In genomic region chr19:14112809-14113385, GRCh38 we compare ENCODE assay signal across 13 cellular contexts. TPM values are rescaled to one million over a fixed set of nuclear protein-coding genes. Genes with fewer than 3 reads are reported as not detected.
DNase-seq lines count a peak whose midpoint lies in the region; ATAC-seq, FAIRE-seq and TF ChIP-seq lines count a peak whose summit lies in the region.
"Had no signal": no experiment of that assay in that cellular context is flagged by ENCODE, and none has a peak within 500 bp of the region (broad histone marks: within the 10 kb centered on the region; RNA-seq: fewer than 3 reads in every experiment).

No MANE protein-coding gene starts in this region.

- H2AFZ ChIP-seq in mammary epithelial cell (ENCODE audit: low read depth, low read length): no peak overlapping the region
- no peak overlapping the region for H2AFZ ChIP-seq in HepG2 (ENCODE audit: low read length)

- H3K4me2 ChIP-seq in mammary epithelial cell (ENCODE audit: insufficient read depth, low read depth, low read length): peak overlapping the region; percentile 36
- peak overlapping the region; percentile 57 for H3K4me2 ChIP-seq in HepG2 (ENCODE audit: low read depth, low read length)

- peaks cover 12% of the 10 kb centered on the region for H3K36me3 Mint-ChIP-seq in stimulated activated effector memory CD8-positive, alpha-beta T cell treated with anti-CD3 and anti-CD28 coated beads, Interleukin-12 subunit alpha, Interleukin-12 subunit beta, amount 100 ng/mL, for 72 hours

- TF ChIP-seq CTCF in HEK293 (tag by site-specific recombination; IDR thresholded peaks at IDR 0.05) (no peak), mammary epithelial cell (conservative IDR thresholded peaks at IDR 0.05 in 1 of 2, IDR thresholded peaks at IDR 0.05 in 1 of 2; ENCODE audit: extremely low read depth in 1 of 2, insufficient read depth in 1 of 2, low read depth in 1 of 2, low read length in 2 of 2) (no peak), HepG2 (CRISPR knock-in tag; IDR thresholded peaks at IDR 0.05) (no peak)

- intact Hi-C loops in mammary epithelial cell (cut with micrococcal nuclease): no loop called here
- intact Hi-C loops in HepG2 (cut with micrococcal nuclease; ENCODE audit: unreplicated experiment): no loop called here

- no peaks in the 10 kb centered on the region for H3K9me3 Mint-ChIP-seq in stimulated activated effector memory CD8-positive, alpha-beta T cell treated with anti-CD3 and anti-CD28 coated beads, Interleukin-12 subunit alpha, Interleukin-12 subunit beta, amount 100 ng/mL, for 72 hours

- H3K9ac ChIP-seq in mammary epithelial cell (ENCODE audit: insufficient read depth, low read length): no peak overlapping the region
- peak overlapping the region; percentile 53 for H3K9ac ChIP-seq in HepG2 (ENCODE audit: insufficient read depth, low read depth, low read length)

- FAIRE-seq in HepG2 (lab: Jason Lieb, UNC): peak; percentile 60
- FAIRE-seq: GM19239, TTC549 had no signal

- H4K20me1 ChIP-seq in mammary epithelial cell (ENCODE audit: insufficient read depth, low read length) (no peaks in the 10 kb centered on the region), HepG2 (ENCODE audit: insufficient read depth, low read length) (no peaks in the 10 kb centered on the region)

- H3K27me3 ChIP-seq in mammary epithelial cell (ENCODE audit: insufficient read depth, low read length): no peaks in the 10 kb centered on the region
- H3K27me3 ChIP-seq in HepG2 (ENCODE audit: control insufficient read depth in 1 of 2, insufficient read depth in 2 of 2, low read length in 2 of 2): no peaks in the 10 kb centered on the region

- no peaks in the 10 kb centered on the region for H3K9me3 ChIP-seq in HEK293 (ENCODE audit: control insufficient read depth, insufficient read depth, low read depth, low read length)
- no peaks in the 10 kb centered on the region for H3K9me3 ChIP-seq in mammary epithelial cell (replicated peaks; ENCODE audit: insufficient read depth, low read length)
- H3K9me3 ChIP-seq in HepG2 (ENCODE audit: low read length): no peaks in the 10 kb centered on the region

- H3K4me1 Mint-ChIP-seq in stimulated activated effector memory CD8-positive, alpha-beta T cell treated with anti-CD3 and anti-CD28 coated beads, Interleukin-12 subunit alpha, Interleukin-12 subunit beta, amount 100 ng/mL, for 72 hours: peaks cover 23% of the 10 kb centered on the region

- TF ChIP-seq POLR2A in HepG2 (IDR thresholded peaks at IDR 0.05; ENCODE audit: insufficient read depth in 1 of 2, low read depth in 2 of 2, low read length in 2 of 2): no peak

- H3K27ac ChIP-seq in HEK293 (ENCODE audit: extremely low read depth, low read depth, low read length) (no peak overlapping the region), mammary epithelial cell (ENCODE audit: insufficient read depth, low read depth, low read length) (no peak overlapping the region), HepG2 (ENCODE audit: extremely low read length, insufficient read depth, low read length) (peak overlapping the region; percentile 76)

- no peak for ATAC-seq in HepG2
- no peak for ATAC-seq in stimulated activated effector memory CD8-positive, alpha-beta T cell treated with anti-CD3 and anti-CD28 coated beads, Interleukin-12 subunit alpha, Interleukin-12 subunit beta, amount 100 ng/mL, for 72 hours
- no peak for ATAC-seq in GM21529 (IDR thresholded peaks at IDR 0.05; ENCODE audit: unreplicated experiment)
- no peak for ATAC-seq in HG02981 (IDR thresholded peaks at IDR 0.05; ENCODE audit: unreplicated experiment)
- no peak for ATAC-seq in GM21526 (IDR thresholded peaks at IDR 0.05; ENCODE audit: low FRiP score, unreplicated experiment)

- DNase-seq in mammary epithelial cell: no peak
- peak; percentile 29 for DNase-seq in HepG2 (ENCODE audit: low spot score)
- no peak for DNase-seq in stimulated activated effector memory CD8-positive, alpha-beta T cell treated with anti-CD3 and anti-CD28 coated beads, Interleukin-12 subunit alpha, Interleukin-12 subunit beta, amount 100 ng/mL, for 72 hours (ENCODE audit: low spot score in 2 of 2)
- DNase-seq in activated effector memory CD4-positive, alpha-beta T cell treated with Interleukin-2 at 50 U/mL for 16 hours: no peak
- DNase-seq: NCI-H2107; stimulated activated CD4-positive, alpha-beta T cell treated with anti-CD3 and anti-CD28 coated beads, Interleukin-15, amount 100 ng/mL, for 24 hours had no signal

- no peak overlapping the region for H3K4me3 Mint-ChIP-seq in stimulated activated effector memory CD8-positive, alpha-beta T cell treated with anti-CD3 and anti-CD28 coated beads, Interleukin-12 subunit alpha, Interleukin-12 subunit beta, amount 100 ng/mL, for 72 hours

- WGBS in mammary epithelial cell (ENCODE audit: low coverage, missing lambda C conversion rate): 26% methylated on average over 9 of the region's 12 CpGs
- WGBS in HepG2 (ENCODE audit: low lambda C conversion rate): 62% methylated on average over 7 of the region's 12 CpGs

- no peak for TF ChIP-seq EP300 in HepG2 (IDR thresholded peaks at IDR 0.05; ENCODE audit: low read depth in 2 of 2, low read length in 2 of 2)
- no peak for TF ChIP-seq EP300 in HepG2 (CRISPR knock-in tag; IDR thresholded peaks at IDR 0.05; ENCODE audit: borderline replicate concordance)

- CTCF ChIA-PET in HEK293 (lab: Yijun Ruan, JAX): interaction anchor here (0.6 to 1.1 kb wide), 3 partner anchors 17 to 30 kb away, joined by 3 to 6 read pairs (median 3); no protein-coding TSS in a partner anchor
- CTCF ChIA-PET in mammary epithelial cell (lab: Charles Lee; ENCODE audit: low non-redundant PET): no interaction called here
- CTCF ChIA-PET in HepG2 (lab: Yijun Ruan, JAX; ENCODE audit: low intra/inter-chr PET ratio, low total read pairs): interaction anchor here (0.9 kb wide), 1 partner anchor 15 kb away, joined by 3 read pairs; no protein-coding TSS in a partner anchor

- no peak for TF ChIP-seq RAD21 in HepG2 (CRISPR knock-in tag; IDR thresholded peaks at IDR 0.05)

- POLR2A ChIA-PET in HEK293 (lab: Yijun Ruan, JAX) (interaction anchor here (1.2 kb wide), 2 partner anchors 13 to 24 kb away, joined by 3 to 4 read pairs; partner anchors contain the start of gene ASF1B), HepG2 (lab: Yijun Ruan, JAX) (interaction anchor here (2.8 kb wide), 1 partner anchor 24 kb away, joined by 11 read pairs; the partner anchor contains the start of gene ASF1B)

- in situ Hi-C loops in mammary epithelial cell (cut with MboI; ENCODE audit: low sequenced_read_pairs in 2 of 2) (no loop called here), HepG2 (cut with HindIII; ENCODE audit: extremely low pct_ligation_motif_present, low pct_unique_long_range_greater_than_20kb) (no loop called here)

- peak overlapping the region; percentile 34 for H3K27ac Mint-ChIP-seq in stimulated activated effector memory CD8-positive, alpha-beta T cell treated with anti-CD3 and anti-CD28 coated beads, Interleukin-12 subunit alpha, Interleukin-12 subunit beta, amount 100 ng/mL, for 72 hours

- H3K79me2 ChIP-seq in mammary epithelial cell (ENCODE audit: insufficient read depth, low read length): peaks cover 54% of the 10 kb centered on the region
- peaks cover 12% of the 10 kb centered on the region for H3K79me2 ChIP-seq in HepG2 (ENCODE audit: insufficient read depth, low read length)

- dilution Hi-C loops in mammary epithelial cell (cut with HindIII; ENCODE audit: low sequenced_read_pairs): loop anchor here (5.0 kb wide), 1 partner anchor 299 kb away; no protein-coding TSS in a partner anchor

- peaks cover 0 to 6% of the 10 kb centered on the region in 2 experiments; a peak in 2 of 3 replicates for H3K36me3 ChIP-seq in HEK293 (ENCODE audit: control insufficient read depth in 2 of 2, insufficient read depth in 1 of 2, low read length in 2 of 2)
- no peaks in the 10 kb centered on the region for H3K36me3 ChIP-seq in mammary epithelial cell (ENCODE audit: insufficient read depth, low read length)
- H3K36me3 ChIP-seq in HepG2 (replicated peaks in 1 of 2; ENCODE audit: control insufficient read depth in 1 of 2, insufficient read depth in 2 of 2, low read length in 2 of 2): no peaks in the 10 kb centered on the region

- BruUV-seq in mammary epithelial cell (replicated peaks; lab: Mats Ljungman, UMichigan) (no TSS peak), HepG2 (replicated peaks; lab: Mats Ljungman, UMichigan) (no TSS peak)

- peaks cover 9% of the 10 kb centered on the region for H3K4me1 ChIP-seq in HEK293 (ENCODE audit: control insufficient read depth, insufficient read depth, low read length)
- H3K4me1 ChIP-seq in mammary epithelial cell (ENCODE audit: insufficient read depth, low read length): peaks cover 22% of the 10 kb centered on the region
- H3K4me1 ChIP-seq in HepG2 (ENCODE audit: insufficient read depth, low read length): peaks cover 60% of the 10 kb centered on the region

- no peak overlapping the region for H3K4me3 ChIP-seq in HEK293 (ENCODE audit: low read depth, low read length)
- no peak overlapping the region for H3K4me3 ChIP-seq in mammary epithelial cell (replicated peaks in 1 of 3; ENCODE audit: insufficient read depth in 1 of 3, low read depth in 2 of 3, low read length in 3 of 3)
- peak overlapping the region in 1 of 3 experiments; percentile 20; a peak in 2 of 6 replicates for H3K4me3 ChIP-seq in HepG2 (replicated peaks in 1 of 3; ENCODE audit: insufficient read depth in 1 of 3, low read depth in 2 of 3, low read length in 3 of 3)

RNA-seq across cellular contexts. Expression of gene PRKACA, which starts 4.7 kb away (rescaled TPM):
- 10 to 100 TPM; 44.0 to 82.1 TPM for total RNA-seq in mammary epithelial cell
- polyA plus RNA-seq in mammary epithelial cell: 78.8 TPM
- 65.9 TPM for polyA minus RNA-seq in mammary epithelial cell
- total RNA-seq in HepG2 (2016; rRNA removed; fragmentation: Illumina TruSeq; extraction: Trizol): 11.0 and 14.0 TPM in 2 replicates
- 20.4 and 21.6 TPM in 2 replicates for total RNA-seq in HepG2 (2016; cell fraction: cytosol; rRNA removed; fragmentation: Illumina TruSeq; extraction: Trizol; ENCODE audit: low read depth)
- total RNA-seq in HepG2 (2016; cell fraction: insoluble cytoplasmic fraction; rRNA removed; fragmentation: Illumina TruSeq; extraction: Trizol): 10.4 and 13.7 TPM in 2 replicates
- total RNA-seq in HepG2 (2016; cell fraction: membrane; rRNA removed; fragmentation: Illumina TruSeq; extraction: Trizol): 56.9 and 57.5 TPM in 2 replicates
- total RNA-seq in HepG2 (2016; cell fraction: nucleus; rRNA removed; fragmentation: Illumina TruSeq; extraction: Trizol): 13.6 and 18.3 TPM in 2 replicates
- polyA plus RNA-seq in HepG2 (2011; rRNA removed): 18.2 and 22.9 TPM in 2 replicates
- polyA plus RNA-seq in HepG2 (2011; cell fraction: cytosol; rRNA removed): 19.3 and 19.7 TPM in 2 replicates
- 23.6 and 27.0 TPM in 2 replicates for polyA plus RNA-seq in HepG2 (2011; cell fraction: nucleus; rRNA removed)
- 29.4 and 35.6 TPM in 2 replicates for polyA plus RNA-seq in HepG2 (2012)
- 60.1 and 74.1 TPM in 2 replicates for polyA plus RNA-seq in HepG2 (2016; cell fraction: cytosol; fragmentation: Illumina TruSeq; extraction: Trizol; ENCODE audit: low read depth)
- polyA plus RNA-seq in HepG2 (2016; cell fraction: insoluble cytoplasmic fraction; fragmentation: Illumina TruSeq; extraction: Trizol; ENCODE audit: low read depth): 43.2 and 60.0 TPM in 2 replicates
- 115 and 118 TPM in 2 replicates for polyA plus RNA-seq in HepG2 (2016; cell fraction: membrane; fragmentation: Illumina TruSeq; extraction: Trizol; ENCODE audit: low read depth)
- polyA plus RNA-seq in HepG2 (2016; cell fraction: nucleus; fragmentation: Illumina TruSeq; extraction: Trizol; ENCODE audit: insufficient read depth, low read depth): 46.7 and 48.9 TPM in 2 replicates
- polyA minus RNA-seq in HepG2 (2011; rRNA and poly(A)+ RNA removed; ENCODE audit: low replicate concordance): 29.2 and 31.4 TPM in 2 replicates
- 9.8 and 16.4 TPM in 2 replicates for polyA minus RNA-seq in HepG2 (2011; cell fraction: cytosol; rRNA and poly(A)+ RNA removed)
- 9.5 and 17.2 TPM in 2 replicates for polyA minus RNA-seq in HepG2 (2011; cell fraction: nucleus; rRNA and poly(A)+ RNA removed)

RNA-seq across cellular contexts. Expression of gene SAMD1, which starts 22.3 kb away (rescaled TPM):
- total RNA-seq in mammary epithelial cell (10 to 100 TPM; 15.8 to 25.7 TPM), HepG2 (2016; rRNA removed; fragmentation: Illumina TruSeq; extraction: Trizol) (27.0 and 45.0 TPM in 2 replicates)
- polyA plus RNA-seq in mammary epithelial cell (18.6 TPM), HepG2 (2011; rRNA removed) (17.5 and 18.9 TPM in 2 replicates)
- polyA minus RNA-seq in mammary epithelial cell: 18.8 TPM
- 16.3 and 17.4 TPM in 2 replicates for total RNA-seq in HepG2 (2016; cell fraction: cytosol; rRNA removed; fragmentation: Illumina TruSeq; extraction: Trizol; ENCODE audit: low read depth)
- 26.7 and 42.1 TPM in 2 replicates for total RNA-seq in HepG2 (2016; cell fraction: insoluble cytoplasmic fraction; rRNA removed; fragmentation: Illumina TruSeq; extraction: Trizol)
- total RNA-seq in HepG2 (2016; cell fraction: membrane; rRNA removed; fragmentation: Illumina TruSeq; extraction: Trizol): 41.7 and 44.3 TPM in 2 replicates
- 16.8 and 22.1 TPM in 2 replicates for total RNA-seq in HepG2 (2016; cell fraction: nucleus; rRNA removed; fragmentation: Illumina TruSeq; extraction: Trizol)
- polyA plus RNA-seq in HepG2 (2011; cell fraction: cytosol; rRNA removed): 15.2 and 23.1 TPM in 2 replicates
- 29.2 and 34.6 TPM in 2 replicates for polyA plus RNA-seq in HepG2 (2011; cell fraction: nucleus; rRNA removed)
- polyA plus RNA-seq in HepG2 (2012): 20.9 and 23.9 TPM in 2 replicates
- 25.4 and 28.8 TPM in 2 replicates for polyA plus RNA-seq in HepG2 (2016; cell fraction: cytosol; fragmentation: Illumina TruSeq; extraction: Trizol; ENCODE audit: low read depth)
- 41.5 and 54.0 TPM in 2 replicates for polyA plus RNA-seq in HepG2 (2016; cell fraction: insoluble cytoplasmic fraction; fragmentation: Illumina TruSeq; extraction: Trizol; ENCODE audit: low read depth)
- 47.7 and 54.2 TPM in 2 replicates for polyA plus RNA-seq in HepG2 (2016; cell fraction: membrane; fragmentation: Illumina TruSeq; extraction: Trizol; ENCODE audit: low read depth)
- polyA plus RNA-seq in HepG2 (2016; cell fraction: nucleus; fragmentation: Illumina TruSeq; extraction: Trizol; ENCODE audit: insufficient read depth, low read depth): 48.4 and 51.7 TPM in 2 replicates
- polyA minus RNA-seq in HepG2 (2011; rRNA and poly(A)+ RNA removed; ENCODE audit: low replicate concordance): 19.3 and 29.7 TPM in 2 replicates
- polyA minus RNA-seq in HepG2 (2011; cell fraction: cytosol; rRNA and poly(A)+ RNA removed): 18.1 and 18.2 TPM in 2 replicates
- polyA minus RNA-seq in HepG2 (2011; cell fraction: nucleus; rRNA and poly(A)+ RNA removed): 3.5 and 5.5 TPM in 2 replicates

RNA-seq across cellular contexts. Expression of gene ASF1B, which starts 23.5 kb away (rescaled TPM):
- total RNA-seq in mammary epithelial cell (10 to 100 TPM in 1 of 2 donors, 1 to 10 TPM in 1; 2.5 to 23.4 TPM), HepG2 (2016; rRNA removed; fragmentation: Illumina TruSeq; extraction: Trizol) (21.9 and 24.8 TPM in 2 replicates)
- polyA plus RNA-seq in mammary epithelial cell (43.5 TPM), HepG2 (2011; rRNA removed) (14.8 and 18.2 TPM in 2 replicates)
- polyA minus RNA-seq in mammary epithelial cell: 70.1 TPM
- 5.9 and 6.4 TPM in 2 replicates for total RNA-seq in HepG2 (2016; cell fraction: cytosol; rRNA removed; fragmentation: Illumina TruSeq; extraction: Trizol; ENCODE audit: low read depth)
- total RNA-seq in HepG2 (2016; cell fraction: insoluble cytoplasmic fraction; rRNA removed; fragmentation: Illumina TruSeq; extraction: Trizol): 20.5 and 24.8 TPM in 2 replicates
- 12.0 and 14.5 TPM in 2 replicates for total RNA-seq in HepG2 (2016; cell fraction: membrane; rRNA removed; fragmentation: Illumina TruSeq; extraction: Trizol)
- 10.3 and 10.5 TPM in 2 replicates for total RNA-seq in HepG2 (2016; cell fraction: nucleus; rRNA removed; fragmentation: Illumina TruSeq; extraction: Trizol)
- polyA plus RNA-seq in HepG2 (2011; cell fraction: cytosol; rRNA removed): 13.8 and 19.3 TPM in 2 replicates
- polyA plus RNA-seq in HepG2 (2011; cell fraction: nucleus; rRNA removed): 4.3 and 6.8 TPM in 2 replicates
- 6.4 and 10.7 TPM in 2 replicates for polyA plus RNA-seq in HepG2 (2012)
- 4.1 TPM in 2 replicates for polyA plus RNA-seq in HepG2 (2016; cell fraction: cytosol; fragmentation: Illumina TruSeq; extraction: Trizol; ENCODE audit: low read depth)
- polyA plus RNA-seq in HepG2 (2016; cell fraction: insoluble cytoplasmic fraction; fragmentation: Illumina TruSeq; extraction: Trizol; ENCODE audit: low read depth): 26.0 and 31.2 TPM in 2 replicates
- 9.5 and 9.9 TPM in 2 replicates for polyA plus RNA-seq in HepG2 (2016; cell fraction: membrane; fragmentation: Illumina TruSeq; extraction: Trizol; ENCODE audit: low read depth)
- 24.7 and 25.7 TPM in 2 replicates for polyA plus RNA-seq in HepG2 (2016; cell fraction: nucleus; fragmentation: Illumina TruSeq; extraction: Trizol; ENCODE audit: insufficient read depth, low read depth)
- polyA minus RNA-seq in HepG2 (2011; rRNA and poly(A)+ RNA removed; ENCODE audit: low replicate concordance): 16.4 and 182 TPM in 2 replicates
- polyA minus RNA-seq in HepG2 (2011; cell fraction: cytosol; rRNA and poly(A)+ RNA removed): 8.5 and 13.4 TPM in 2 replicates
- 3.2 and 3.4 TPM in 2 replicates for polyA minus RNA-seq in HepG2 (2011; cell fraction: nucleus; rRNA and poly(A)+ RNA removed)

RNA-seq across cellular contexts. Expression of gene C19orf67, which starts 27.3 kb away (rescaled TPM):
- not detected for total RNA-seq in mammary epithelial cell
- not detected for polyA plus RNA-seq in mammary epithelial cell
- polyA minus RNA-seq in mammary epithelial cell: not detected
- total RNA-seq in HepG2 (2016; rRNA removed; fragmentation: Illumina TruSeq; extraction: Trizol): 0.11 TPM in 1 of 2 replicates, not detected in the other
- not detected in 2 replicates for total RNA-seq in HepG2 (2016; cell fraction: cytosol; rRNA removed; fragmentation: Illumina TruSeq; extraction: Trizol; ENCODE audit: low read depth)
- total RNA-seq in HepG2 (2016; cell fraction: insoluble cytoplasmic fraction; rRNA removed; fragmentation: Illumina TruSeq; extraction: Trizol): not detected in 2 replicates
- total RNA-seq in HepG2 (2016; cell fraction: membrane; rRNA removed; fragmentation: Illumina TruSeq; extraction: Trizol): not detected in 2 replicates
- total RNA-seq in HepG2 (2016; cell fraction: nucleus; rRNA removed; fragmentation: Illumina TruSeq; extraction: Trizol): 0.66 TPM in 1 of 2 replicates, not detected in the other
- 0.32 and 0.69 TPM in 2 replicates for polyA plus RNA-seq in HepG2 (2011; rRNA removed)
- 0.22 and 0.56 TPM in 2 replicates for polyA plus RNA-seq in HepG2 (2011; cell fraction: cytosol; rRNA removed)
- 3.7 and 5.8 TPM in 2 replicates for polyA plus RNA-seq in HepG2 (2011; cell fraction: nucleus; rRNA removed)
- polyA plus RNA-seq in HepG2 (2012): 0.12 and 0.36 TPM in 2 replicates
- polyA plus RNA-seq in HepG2 (2016; cell fraction: cytosol; fragmentation: Illumina TruSeq; extraction: Trizol; ENCODE audit: low read depth): not detected in 2 replicates
- polyA plus RNA-seq in HepG2 (2016; cell fraction: insoluble cytoplasmic fraction; fragmentation: Illumina TruSeq; extraction: Trizol; ENCODE audit: low read depth): not detected in 2 replicates
- polyA plus RNA-seq in HepG2 (2016; cell fraction: membrane; fragmentation: Illumina TruSeq; extraction: Trizol; ENCODE audit: low read depth): not detected in 2 replicates
- polyA plus RNA-seq in HepG2 (2016; cell fraction: nucleus; fragmentation: Illumina TruSeq; extraction: Trizol; ENCODE audit: insufficient read depth, low read depth): not detected in 2 replicates
- 0.21 and 0.56 TPM in 2 replicates for polyA minus RNA-seq in HepG2 (2011; rRNA and poly(A)+ RNA removed; ENCODE audit: low replicate concordance)
- 0.40 TPM in 1 of 2 replicates, not detected in the other for polyA minus RNA-seq in HepG2 (2011; cell fraction: cytosol; rRNA and poly(A)+ RNA removed)
- 1.0 and 1.1 TPM in 2 replicates for polyA minus RNA-seq in HepG2 (2011; cell fraction: nucleus; rRNA and poly(A)+ RNA removed)
- total RNA-seq: G401 had no signal

RNA-seq across cellular contexts. Expression of gene MISP3, which starts 40.3 kb away (rescaled TPM):
- total RNA-seq in mammary epithelial cell (1 to 10 TPM; 1.2 to 1.5 TPM), HepG2 (2016; rRNA removed; fragmentation: Illumina TruSeq; extraction: Trizol) (5.2 and 5.4 TPM in 2 replicates)
- polyA plus RNA-seq in mammary epithelial cell (0.59 TPM), HepG2 (2011; rRNA removed) (2.5 and 3.4 TPM in 2 replicates)
- not detected for polyA minus RNA-seq in mammary epithelial cell
- total RNA-seq in HepG2 (2016; cell fraction: cytosol; rRNA removed; fragmentation: Illumina TruSeq; extraction: Trizol; ENCODE audit: low read depth): 2.1 and 3.4 TPM in 2 replicates
- total RNA-seq in HepG2 (2016; cell fraction: insoluble cytoplasmic fraction; rRNA removed; fragmentation: Illumina TruSeq; extraction: Trizol): 3.9 and 5.8 TPM in 2 replicates
- total RNA-seq in HepG2 (2016; cell fraction: membrane; rRNA removed; fragmentation: Illumina TruSeq; extraction: Trizol): 2.8 and 4.8 TPM in 2 replicates
- 3.2 and 5.3 TPM in 2 replicates for total RNA-seq in HepG2 (2016; cell fraction: nucleus; rRNA removed; fragmentation: Illumina TruSeq; extraction: Trizol)
- polyA plus RNA-seq in HepG2 (2011; cell fraction: cytosol; rRNA removed): 1.6 and 2.3 TPM in 2 replicates
- polyA plus RNA-seq in HepG2 (2011; cell fraction: nucleus; rRNA removed): 13.3 and 13.7 TPM in 2 replicates
- polyA plus RNA-seq in HepG2 (2012): 5.5 and 5.6 TPM in 2 replicates
- polyA plus RNA-seq in HepG2 (2016; cell fraction: cytosol; fragmentation: Illumina TruSeq; extraction: Trizol; ENCODE audit: low read depth): 2.9 and 4.0 TPM in 2 replicates
- polyA plus RNA-seq in HepG2 (2016; cell fraction: insoluble cytoplasmic fraction; fragmentation: Illumina TruSeq; extraction: Trizol; ENCODE audit: low read depth): 7.1 and 9.0 TPM in 2 replicates
- 3.4 and 4.4 TPM in 2 replicates for polyA plus RNA-seq in HepG2 (2016; cell fraction: membrane; fragmentation: Illumina TruSeq; extraction: Trizol; ENCODE audit: low read depth)
- 11.3 and 12.7 TPM in 2 replicates for polyA plus RNA-seq in HepG2 (2016; cell fraction: nucleus; fragmentation: Illumina TruSeq; extraction: Trizol; ENCODE audit: insufficient read depth, low read depth)
- polyA minus RNA-seq in HepG2 (2011; rRNA and poly(A)+ RNA removed; ENCODE audit: low replicate concordance): 0.12 and 1.1 TPM in 2 replicates
- polyA minus RNA-seq in HepG2 (2011; cell fraction: cytosol; rRNA and poly(A)+ RNA removed): 0.79 and 1.1 TPM in 2 replicates
- 1.1 and 1.3 TPM in 2 replicates for polyA minus RNA-seq in HepG2 (2011; cell fraction: nucleus; rRNA and poly(A)+ RNA removed)

Comparison
In these comparisons a context has a peak if more than half of its experiments do, and no peak if none do; other contexts are left out.
1. Of the 63 proteins assayed by ChIP-seq in both HepG2 and HEK293: peak only in HepG2: ATF2, MEIS1, PATZ1, YY1, ZNF501 and ZNF629; only in HEK293: none; in both: none; in neither: 57.